ENCODE assay signal across 1 cellular context in the genomic region with DNA sequence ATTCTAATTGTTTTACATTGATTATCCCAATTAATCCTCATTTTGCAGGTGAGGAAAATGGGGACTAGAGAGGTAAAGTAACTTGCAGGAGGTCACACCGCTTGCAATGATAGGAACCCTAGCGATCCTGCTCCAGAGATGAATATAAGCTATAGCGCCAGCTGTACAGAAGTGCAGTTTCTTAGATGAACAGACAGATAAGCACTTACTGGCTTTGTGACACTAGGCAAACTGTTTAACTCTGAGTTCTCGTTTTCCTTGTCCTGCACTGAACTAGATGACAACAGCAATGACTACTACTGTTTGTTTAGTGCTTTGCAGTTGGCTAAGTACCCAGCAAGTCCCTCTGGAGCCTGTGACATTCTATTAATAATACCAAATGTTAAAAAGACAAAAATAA.
TF ChIP-seq lines count a peak whose summit lies in the region.

No MANE protein-coding gene starts in this region.

TF ChIP-seq in H1, 55 proteins besides CTCF, POLR2A, EP300 and RAD21:
- peak; percentile 65; the same call in 1 of the 2 replicates for TF ChIP-seq CBX8 (IDR thresholded peaks at IDR 0.05; ENCODE audit: borderline replicate concordance, low read depth, low read length)
- TF ChIP-seq, protein P1, sequence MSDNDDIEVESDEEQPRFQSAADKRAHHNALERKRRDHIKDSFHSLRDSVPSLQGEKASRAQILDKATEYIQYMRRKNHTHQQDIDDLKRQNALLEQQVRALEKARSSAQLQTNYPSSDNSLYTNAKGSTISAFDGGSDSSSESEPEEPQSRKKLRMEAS (IDR thresholded peaks at IDR 0.05), result no peak
